8 cellular contexts compared by ENCODE assay signal in the genomic region with DNA sequence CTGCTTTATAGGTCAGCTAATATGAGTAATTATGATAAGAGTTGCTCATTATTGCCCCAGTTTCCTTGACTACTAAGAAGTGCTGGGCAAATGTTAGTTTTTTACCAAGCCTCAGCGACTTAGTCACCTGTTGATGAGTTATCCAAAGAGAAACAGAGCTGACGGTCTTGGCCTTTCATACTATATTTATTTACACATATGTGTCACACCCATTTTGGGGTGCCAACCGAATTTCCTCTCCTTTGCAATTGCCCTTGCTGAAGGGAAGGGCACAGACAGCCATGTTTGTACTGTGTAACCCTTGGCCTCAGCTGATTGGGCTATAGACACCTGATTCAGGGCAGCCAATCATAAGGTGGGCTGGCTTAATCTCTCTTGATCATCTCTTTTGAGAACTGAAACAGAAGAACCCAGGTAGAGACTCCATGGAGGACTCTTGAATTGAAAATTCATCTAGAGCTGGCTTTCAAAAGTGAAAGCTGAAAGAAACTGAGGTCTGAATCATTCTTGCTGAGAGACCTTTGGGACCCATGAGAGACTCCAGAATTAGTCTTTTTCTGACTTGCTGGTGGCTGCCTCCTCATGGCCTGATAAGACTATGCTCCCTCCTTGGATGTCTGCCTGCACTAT.
DNase-seq lines count a peak whose midpoint lies in the region; ATAC-seq and TF ChIP-seq lines count a peak whose summit lies in the region.

No MANE protein-coding gene starts in this region.

- TF ChIP-seq CTCF in osteoblast (IDR thresholded peaks at IDR 0.05; ENCODE audit: extremely low read depth, low read depth, low read length) (no peak), MM.1S (IDR thresholded peaks at IDR 0.05; ENCODE audit: low read length) (no peak), mesothelial cell of epicardium (IDR thresholded peaks at IDR 0.05; ENCODE audit: unreplicated experiment) (no peak)

- H4K20me1 ChIP-seq in osteoblast (ENCODE audit: insufficient read depth, low read length) (no peaks in the 10 kb centered on the region), MM.1S (ENCODE audit: insufficient read depth, low read length) (no peaks in the 10 kb centered on the region)

- no peak overlapping the region for H3K4me3 Mint-ChIP-seq in T-helper 1 cell treated with Interleukin-12 subunit alpha and Interleukin-12 subunit beta and Interleukin-4 antibody, amounts not matched to agents 30 μg/mL and 1 μg/mL, for 36 hours
- H3K4me3 Mint-ChIP-seq in mesothelial cell of epicardium: no peak overlapping the region

- no peaks in the 10 kb centered on the region for H3K27me3 Mint-ChIP-seq in T-helper 1 cell treated with Interleukin-12 subunit alpha and Interleukin-12 subunit beta and Interleukin-4 antibody, amounts not matched to agents 30 μg/mL and 1 μg/mL, for 36 hours (ENCODE audit: low read depth)
- no peaks in the 10 kb centered on the region for H3K27me3 Mint-ChIP-seq in mesothelial cell of epicardium (ENCODE audit: low read depth)

- no peaks in the 10 kb centered on the region for H3K9me3 Mint-ChIP-seq in T-helper 1 cell treated with Interleukin-12 subunit alpha and Interleukin-12 subunit beta and Interleukin-4 antibody, amounts not matched to agents 30 μg/mL and 1 μg/mL, for 36 hours
- peaks cover 26% of the 10 kb centered on the region for H3K9me3 Mint-ChIP-seq in mesothelial cell of epicardium

- no peak overlapping the region for H3K9ac ChIP-seq in MM.1S (ENCODE audit: low read length)

- no peaks in the 10 kb centered on the region for H3K36me3 Mint-ChIP-seq in T-helper 1 cell treated with Interleukin-12 subunit alpha and Interleukin-12 subunit beta and Interleukin-4 antibody, amounts not matched to agents 30 μg/mL and 1 μg/mL, for 36 hours (ENCODE audit: low read depth)
- no peaks in the 10 kb centered on the region for H3K36me3 Mint-ChIP-seq in mesothelial cell of epicardium

- no peaks in the 10 kb centered on the region for H3F3A ChIP-seq in MM.1S (ENCODE audit: insufficient read depth, low read length)

- H2AFZ ChIP-seq in osteoblast (ENCODE audit: low read length): no peak overlapping the region
- H2AFZ ChIP-seq in MM.1S (ENCODE audit: low read length): no peak overlapping the region

- peaks cover 3% of the 10 kb centered on the region for H3K4me1 ChIP-seq in osteoblast (ENCODE audit: insufficient read depth, low read length)
- no peaks in the 10 kb centered on the region for H3K4me1 ChIP-seq in MM.1S (ENCODE audit: low read length)

- H3K27ac Mint-ChIP-seq in T-helper 1 cell treated with Interleukin-12 subunit alpha and Interleukin-12 subunit beta and Interleukin-4 antibody, amounts not matched to agents 30 μg/mL and 1 μg/mL, for 36 hours: peak overlapping the region; percentile 45
- H3K27ac Mint-ChIP-seq in mesothelial cell of epicardium: no peak overlapping the region

- H3K27me3 ChIP-seq in osteoblast (ENCODE audit: insufficient read depth, low read length): no peaks in the 10 kb centered on the region
- no peaks in the 10 kb centered on the region for H3K27me3 ChIP-seq in MM.1S (replicated peaks; ENCODE audit: insufficient read depth, low read length)

- no peak overlapping the region for H3K27ac ChIP-seq in osteoblast (ENCODE audit: low read depth, low read length)
- H3K27ac ChIP-seq in MM.1S (ENCODE audit: low read length): no peak overlapping the region

- H3K9me3 ChIP-seq in osteoblast (ENCODE audit: low read depth, low read length) (no peaks in the 10 kb centered on the region), MM.1S (replicated peaks; ENCODE audit: insufficient read depth, low read length) (no peaks in the 10 kb centered on the region)

- H3K9me2 ChIP-seq in MM.1S (replicated peaks; ENCODE audit: insufficient read depth, low read length): no peaks in the 10 kb centered on the region

- ATAC-seq in GM18867 (IDR thresholded peaks at IDR 0.05; ENCODE audit: unreplicated experiment) (peak; percentile 54), HG02852 (IDR thresholded peaks at IDR 0.05; ENCODE audit: unreplicated experiment) (peak; percentile 50)

- H3K4me3 ChIP-seq in osteoblast (ENCODE audit: insufficient read depth, low read length): no peak overlapping the region
- no peak overlapping the region for H3K4me3 ChIP-seq in MM.1S (ENCODE audit: low read length)

- H3K36me3 ChIP-seq in osteoblast (ENCODE audit: insufficient read depth, low read length) (no peaks in the 10 kb centered on the region), MM.1S (replicated peaks; ENCODE audit: insufficient read depth, low read length) (no peaks in the 10 kb centered on the region)

- H3K79me2 ChIP-seq in osteoblast (ENCODE audit: insufficient read depth, low read length): no peaks in the 10 kb centered on the region
- no peaks in the 10 kb centered on the region for H3K79me2 ChIP-seq in MM.1S (ENCODE audit: low read length)

- peak overlapping the region; percentile 23 for H3K4me2 ChIP-seq in osteoblast (ENCODE audit: insufficient read depth, low read length)
- H3K4me2 ChIP-seq in MM.1S (ENCODE audit: low read depth, low read length): no peak overlapping the region

- DNase-seq in osteoblast (ENCODE audit: insufficient read length, low spot score, missing footprints): peak; percentile 59
- DNase-seq in MM.1S: no peak
- no peak for DNase-seq in NCI-H1694 treated with DMSO at 0.1 percent for 48 hours (lab: John Stamatoyannopoulos, UW)
- no peak for DNase-seq in GM03348 (ENCODE audit: low spot score)
- DNase-seq in mesothelial cell of epicardium (ENCODE audit: low spot score in 2 of 2, unreplicated experiment in 2 of 2): no peak

- peaks cover 22% of the 10 kb centered on the region for H3K4me1 Mint-ChIP-seq in T-helper 1 cell treated with Interleukin-12 subunit alpha and Interleukin-12 subunit beta and Interleukin-4 antibody, amounts not matched to agents 30 μg/mL and 1 μg/mL, for 36 hours (ENCODE audit: low read depth)
- peaks cover 33% of the 10 kb centered on the region for H3K4me1 Mint-ChIP-seq in mesothelial cell of epicardium
